ENCODE assay signal across 2 cellular contexts in the genomic region with DNA sequence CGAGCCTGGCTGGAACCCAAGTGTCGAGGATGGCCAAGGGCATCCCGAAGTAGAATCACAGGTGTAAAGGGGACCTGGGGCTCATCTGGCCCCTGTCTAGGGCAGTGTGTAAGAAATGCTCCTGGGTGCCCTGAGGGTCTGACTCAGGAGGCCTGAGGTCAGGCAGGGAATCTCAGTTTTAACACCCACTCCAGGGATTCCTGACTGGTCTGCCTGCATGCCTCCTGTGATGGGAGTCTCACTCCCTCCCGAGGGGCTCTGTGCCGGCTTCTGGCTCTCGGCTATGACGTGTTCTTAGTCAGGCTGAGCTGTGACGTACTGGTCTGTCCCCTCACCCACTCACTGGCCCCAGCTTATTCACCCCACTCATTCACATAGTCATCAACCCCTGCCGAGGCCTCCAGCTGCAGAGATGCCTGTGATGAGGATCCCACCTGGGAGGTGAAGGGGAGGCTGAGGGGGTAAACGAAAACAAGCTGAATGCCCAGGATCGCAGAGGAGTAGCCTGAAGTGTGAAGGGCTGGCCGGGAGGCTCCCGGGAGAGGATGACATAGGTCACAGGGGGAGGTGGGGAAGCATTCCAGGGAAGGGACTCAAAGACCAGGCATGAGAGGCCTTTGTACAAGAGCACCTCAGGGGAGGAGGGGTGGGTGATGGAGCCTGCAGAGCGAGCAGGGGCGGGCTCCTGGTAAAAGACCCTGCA.
TF ChIP-seq lines count a peak whose summit lies in the region.

No MANE protein-coding gene starts in this region.

TF ChIP-seq in HEK293, 187 proteins besides CTCF, POLR2A, EP300 and RAD21 (continued from another document):
- TF ChIP-seq, protein P1, sequence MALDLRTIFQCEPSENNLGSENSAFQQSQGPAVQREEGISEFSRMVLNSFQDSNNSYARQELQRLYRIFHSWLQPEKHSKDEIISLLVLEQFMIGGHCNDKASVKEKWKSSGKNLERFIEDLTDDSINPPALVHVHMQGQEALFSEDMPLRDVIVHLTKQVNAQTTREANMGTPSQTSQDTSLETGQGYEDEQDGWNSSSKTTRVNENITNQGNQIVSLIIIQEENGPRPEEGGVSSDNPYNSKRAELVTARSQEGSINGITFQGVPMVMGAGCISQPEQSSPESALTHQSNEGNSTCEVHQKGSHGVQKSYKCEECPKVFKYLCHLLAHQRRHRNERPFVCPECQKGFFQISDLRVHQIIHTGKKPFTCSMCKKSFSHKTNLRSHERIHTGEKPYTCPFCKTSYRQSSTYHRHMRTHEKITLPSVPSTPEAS (tag by site-specific recombination; IDR thresholded peaks at IDR 0.05): no peak
- TF ChIP-seq BCL11A (tag by site-specific recombination; IDR thresholded peaks at IDR 0.05; ENCODE audit: low read depth) (no peak), PRDM1 (tag by site-specific recombination; IDR thresholded peaks at IDR 0.05) (no peak), ZNF48 (tag by site-specific recombination; IDR thresholded peaks at IDR 0.05) (no peak)

TF ChIP-seq in WTC11, 78 proteins besides CTCF, POLR2A, EP300 and RAD21 (continued from another document):
- TF ChIP-seq, protein P2, sequence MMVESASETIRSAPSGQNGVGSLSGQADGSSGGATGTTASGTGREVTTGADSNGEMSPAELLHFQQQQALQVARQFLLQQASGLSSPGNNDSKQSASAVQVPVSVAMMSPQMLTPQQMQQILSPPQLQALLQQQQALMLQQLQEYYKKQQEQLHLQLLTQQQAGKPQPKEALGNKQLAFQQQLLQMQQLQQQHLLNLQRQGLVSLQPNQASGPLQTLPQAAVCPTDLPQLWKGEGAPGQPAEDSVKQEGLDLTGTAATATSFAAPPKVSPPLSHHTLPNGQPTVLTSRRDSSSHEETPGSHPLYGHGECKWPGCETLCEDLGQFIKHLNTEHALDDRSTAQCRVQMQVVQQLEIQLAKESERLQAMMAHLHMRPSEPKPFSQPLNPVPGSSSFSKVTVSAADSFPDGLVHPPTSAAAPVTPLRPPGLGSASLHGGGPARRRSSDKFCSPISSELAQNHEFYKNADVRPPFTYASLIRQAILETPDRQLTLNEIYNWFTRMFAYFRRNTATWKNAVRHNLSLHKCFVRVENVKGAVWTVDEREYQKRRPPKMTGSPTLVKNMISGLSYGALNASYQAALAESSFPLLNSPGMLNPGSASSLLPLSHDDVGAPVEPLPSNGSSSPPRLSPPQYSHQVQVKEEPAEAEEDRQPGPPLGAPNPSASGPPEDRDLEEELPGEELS (CRISPR knock-in tag; IDR thresholded peaks at IDR 0.05): no peak
